Comparison of ENCODE assay signal across 9 cellular contexts in the genomic region with DNA sequence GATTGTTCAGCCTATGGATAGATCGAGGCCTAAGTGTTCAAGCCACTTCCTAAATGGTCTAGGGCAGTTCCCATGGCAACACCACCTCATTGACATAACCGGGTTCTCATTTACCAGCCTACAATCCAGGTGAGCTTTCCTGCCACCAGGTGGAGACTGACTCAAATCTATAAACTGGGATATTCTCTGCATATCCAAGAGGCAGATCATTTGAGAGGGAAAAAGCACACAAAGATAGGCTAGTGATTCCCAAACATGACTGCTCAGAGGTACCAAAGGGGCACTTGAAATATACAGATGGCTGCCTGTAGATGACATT.
DNase-seq lines count a peak whose midpoint lies in the region; ATAC-seq and TF ChIP-seq lines count a peak whose summit lies in the region.
"Had no signal": no experiment of that assay in that cellular context is flagged by ENCODE, and none has a peak within 500 bp of the region (broad histone marks: within the 10 kb centered on the region; RNA-seq: fewer than 3 reads in every experiment).

No MANE protein-coding gene starts in this region.

- H3K27me3 ChIP-seq in KMS-11 (ENCODE audit: insufficient read depth, low read depth) = no peaks in the 10 kb centered on the region
- H3K27me3 ChIP-seq in WERI-Rb-1 (ENCODE audit: insufficient read depth, low read depth, severe bottlenecking) = no peaks in the 10 kb centered on the region

- intact Hi-C loops in activated naive CD4-positive, alpha-beta T cell treated with anti-CD3 and anti-CD28 coated beads for 36 hours (cut with micrococcal nuclease) = loop anchor here (1.0 to 5.0 kb wide), 2 partner anchors 49 to 896 kb away; no protein-coding TSS in a partner anchor

- H3K9me3 Mint-ChIP-seq in activated naive CD4-positive, alpha-beta T cell treated with anti-CD3 and anti-CD28 coated beads for 36 hours = no peaks in the 10 kb centered on the region
- no peaks in the 10 kb centered on the region for H3K9me3 Mint-ChIP-seq in activated T-helper 17 cell treated with anti-CD3 and anti-CD28 coated beads, Interleukin-2, amount 50 U/mL, for 72 hours
- H3K9me3 Mint-ChIP-seq: activated T-cell treated with anti-CD3 and anti-CD28 coated beads, Interleukin-2, amount 50 U/mL, for 72 hours had no signal

- no peak overlapping the region for H3K4me2 ChIP-seq in KMS-11

- H3K79me2 ChIP-seq in KMS-11 (ENCODE audit: insufficient read depth, low read depth) = no peaks in the 10 kb centered on the region

- no peak for ATAC-seq in GM21423 (IDR thresholded peaks at IDR 0.05; ENCODE audit: unreplicated experiment)
- no peak for ATAC-seq in activated T-helper 17 cell treated with anti-CD3 and anti-CD28 coated beads, Interleukin-2, amount 50 U/mL, for 72 hours (replicated peaks)

- no peak overlapping the region for H2AFZ ChIP-seq in KMS-11 (ENCODE audit: low read depth)

- no peaks in the 10 kb centered on the region for H3K4me1 ChIP-seq in KMS-11 (ENCODE audit: low read depth, poor library complexity, severe bottlenecking)

- no peaks in the 10 kb centered on the region for H3K9me3 ChIP-seq in WERI-Rb-1 (ENCODE audit: severe bottlenecking)

- H3K27ac Mint-ChIP-seq in activated naive CD4-positive, alpha-beta T cell treated with anti-CD3 and anti-CD28 coated beads for 36 hours = no peak overlapping the region
- no peak overlapping the region for H3K27ac Mint-ChIP-seq in activated T-helper 17 cell treated with anti-CD3 and anti-CD28 coated beads, Interleukin-2, amount 50 U/mL, for 72 hours
- H3K27ac Mint-ChIP-seq: activated T-cell treated with anti-CD3 and anti-CD28 coated beads, Interleukin-2, amount 50 U/mL, for 72 hours had no signal

- no peaks in the 10 kb centered on the region for H3K27me3 Mint-ChIP-seq in activated naive CD4-positive, alpha-beta T cell treated with anti-CD3 and anti-CD28 coated beads for 36 hours (ENCODE audit: low read depth)
- peaks cover 20% of the 10 kb centered on the region for H3K27me3 Mint-ChIP-seq in activated T-helper 17 cell treated with anti-CD3 and anti-CD28 coated beads, Interleukin-2, amount 50 U/mL, for 72 hours

- H3K4me3 Mint-ChIP-seq in activated naive CD4-positive, alpha-beta T cell treated with anti-CD3 and anti-CD28 coated beads for 36 hours = no peak overlapping the region
- H3K4me3 Mint-ChIP-seq in activated T-helper 17 cell treated with anti-CD3 and anti-CD28 coated beads, Interleukin-2, amount 50 U/mL, for 72 hours = no peak overlapping the region
- H3K4me3 Mint-ChIP-seq: activated T-cell treated with anti-CD3 and anti-CD28 coated beads, Interleukin-2, amount 50 U/mL, for 72 hours had no signal

- no peak overlapping the region for H3K4me3 ChIP-seq in KMS-11 (IDR thresholded peaks at IDR 0.05; ENCODE audit: insufficient read depth, low read depth, low read length)
- no peak overlapping the region for H3K4me3 ChIP-seq in WERI-Rb-1 (ENCODE audit: low read depth, low read length)

- H3K36me3 ChIP-seq in KMS-11 (ENCODE audit: insufficient read depth) (no peaks in the 10 kb centered on the region), WERI-Rb-1 (no peaks in the 10 kb centered on the region)

- peak; percentile 54 for DNase-seq in activated naive CD4-positive, alpha-beta T cell treated with anti-CD3 and anti-CD28 coated beads for 36 hours
- no peak for DNase-seq in activated naive CD4-positive, alpha-beta T cell treated with anti-CD3 and anti-CD28 coated beads, Interleukin-2, amount 50 U/mL, for 16 hours
- peak; percentile 59 for DNase-seq in WERI-Rb-1
- peak; percentile 86 for DNase-seq in left kidney (ENCODE audit: low read depth, low spot score)
- DNase-seq in DMS114 treated with DMSO at 0.1 percent for 48 hours (lab: John Stamatoyannopoulos, UW; ENCODE audit: unreplicated experiment) = no peak

- H3K9ac ChIP-seq in KMS-11 = no peak overlapping the region

- H3K36me3 Mint-ChIP-seq in activated naive CD4-positive, alpha-beta T cell treated with anti-CD3 and anti-CD28 coated beads for 36 hours (ENCODE audit: low read depth) = no peaks in the 10 kb centered on the region
- no peaks in the 10 kb centered on the region for H3K36me3 Mint-ChIP-seq in activated T-helper 17 cell treated with anti-CD3 and anti-CD28 coated beads, Interleukin-2, amount 50 U/mL, for 72 hours (ENCODE audit: low read depth)

- no peak overlapping the region for H3K27ac ChIP-seq in KMS-11
- no peak overlapping the region for H3K27ac ChIP-seq in WERI-Rb-1

- no peaks in the 10 kb centered on the region for H4K20me1 ChIP-seq in KMS-11 (ENCODE audit: insufficient read depth)

- 0 out of 2 replicates have a peak, but pooled peaks have one; percentile 29 for TF ChIP-seq CTCF in KMS-11 (conservative IDR thresholded peaks at IDR 0.05; ENCODE audit: low read depth, low read length)
- peak; percentile 66 for TF ChIP-seq CTCF in WERI-Rb-1 (IDR thresholded peaks at IDR 0.05; ENCODE audit: low read depth, low read length)

- CTCF ChIA-PET in activated naive CD4-positive, alpha-beta T cell treated with anti-CD3 and anti-CD28 coated beads for 36 hours (lab: Charles Lee) = interaction anchor here (0.7 kb wide), 1 partner anchor 44 kb away, joined by 3 read pairs; no protein-coding TSS in a partner anchor

- H3K4me1 Mint-ChIP-seq in activated naive CD4-positive, alpha-beta T cell treated with anti-CD3 and anti-CD28 coated beads for 36 hours (ENCODE audit: low read depth) = peaks cover 8% of the 10 kb centered on the region
- no peaks in the 10 kb centered on the region for H3K4me1 Mint-ChIP-seq in activated T-helper 17 cell treated with anti-CD3 and anti-CD28 coated beads, Interleukin-2, amount 50 U/mL, for 72 hours

Comparison
In these comparisons a context has a peak if more than half of its experiments do, and no peak if none do; other contexts are left out.
1. DNase-seq: peak in activated naive CD4-positive, alpha-beta T cell treated with anti-CD3 and anti-CD28 coated beads for 36 hours (single experiment), WERI-Rb-1 (single experiment) and left kidney (single experiment); none in activated naive CD4-positive, alpha-beta T cell treated with anti-CD3 and anti-CD28 coated beads, Interleukin-2, amount 50 U/mL, for 16 hours (single experiment) and DMS114 treated with DMSO at 0.1 percent for 48 hours (single experiment).